ENCODE assay signal across 7 cellular contexts in genomic region chr1:32199717-32200072, GRCh38. TPM values are rescaled to one million over a fixed set of nuclear protein-coding genes. Genes with fewer than 3 reads are reported as not detected.
A peak's percentile ranks its signal among the peaks of the same experiment; 100 is the strongest.
DNase-seq lines count a peak whose midpoint lies in the region; ATAC-seq and TF ChIP-seq lines count a peak whose summit lies in the region.
"Had no signal": no experiment of that assay in that cellular context is flagged by ENCODE, and none has a peak within 500 bp of the region (broad histone marks: within the 10 kb centered on the region; RNA-seq: fewer than 3 reads in every experiment).

No MANE protein-coding gene starts in this region.

- peak overlapping the region; percentile 85 for H3K4me3 Mint-ChIP-seq in chondrocyte (ENCODE audit: unreplicated experiment)

- H3K4me1 ChIP-seq in parathyroid adenoma, result peaks cover 11% of the 10 kb centered on the region

- no peaks in the 10 kb centered on the region for H3K9me3 ChIP-seq in parathyroid adenoma (ENCODE audit: control insufficient read depth, low read length)

- peaks cover 49% of the 10 kb centered on the region for H3K4me1 Mint-ChIP-seq in chondrocyte (ENCODE audit: low read depth)

- no peaks in the 10 kb centered on the region for H3K27me3 ChIP-seq in parathyroid adenoma (ENCODE audit: control insufficient read depth, insufficient read depth, low read length)

- no peaks in the 10 kb centered on the region for H3K79me2 ChIP-seq in parathyroid adenoma

- H3K4me2 ChIP-seq in parathyroid adenoma (ENCODE audit: low read length), result peak overlapping the region; percentile 91

- TF ChIP-seq CTCF in chondrocyte (IDR thresholded peaks at IDR 0.05) (no peak), parathyroid adenoma (IDR thresholded peaks at IDR 0.05) (no peak)

- H3K27ac ChIP-seq in parathyroid adenoma, result peak overlapping the region; percentile 88

- H3K4me3 ChIP-seq in parathyroid adenoma (ENCODE audit: low read depth, low read length), result peak overlapping the region; percentile 72

- H3K9me3 Mint-ChIP-seq in chondrocyte (ENCODE audit: low read depth), result no peaks in the 10 kb centered on the region

- peak; percentile 54 for DNase-seq in DMS 273 (lab: John Stamatoyannopoulos, UW; ENCODE audit: unreplicated experiment)
- no peak for DNase-seq in DMS 273 treated with DMSO at 0.1 percent for 48 hours (lab: John Stamatoyannopoulos, UW)
- no peak for DNase-seq in chondrocyte (ENCODE audit: low spot score)
- no peak for DNase-seq in hippocampal formation (lab: John Stamatoyannopoulos, UW)

- H3K27me3 Mint-ChIP-seq in chondrocyte (ENCODE audit: low read depth), result no peaks in the 10 kb centered on the region

- H3K9ac ChIP-seq in parathyroid adenoma, result no peak overlapping the region

- no peaks in the 10 kb centered on the region for H3K36me3 ChIP-seq in parathyroid adenoma (ENCODE audit: control insufficient read depth, insufficient read depth, low read length)

- peak overlapping the region; percentile 88 for H2AFZ ChIP-seq in parathyroid adenoma

- no peak for ATAC-seq in HG02884 (IDR thresholded peaks at IDR 0.05; ENCODE audit: unreplicated experiment)

- peaks cover 22% of the 10 kb centered on the region for H3K36me3 Mint-ChIP-seq in chondrocyte (ENCODE audit: low read depth)

- H3K27ac Mint-ChIP-seq in chondrocyte (ENCODE audit: unreplicated experiment), result peak overlapping the region; percentile 93

RNA-seq across cellular contexts. Expression of gene CCDC28B, which starts 0.7 kb away (rescaled TPM):
- 29.7 to 32.9 TPM (median 30.7 TPM) in 3 replicates for total RNA-seq in chondrocyte

RNA-seq across cellular contexts. Expression of gene IQCC, which starts 5.8 kb away (rescaled TPM):
- 1.5 to 3.3 TPM (median 2.0 TPM) in 3 replicates for total RNA-seq in chondrocyte

RNA-seq across cellular contexts. Expression of gene DCDC2B, which starts 9.2 kb away (rescaled TPM):
- total RNA-seq in chondrocyte, result not detected in 3 replicates
- total RNA-seq: dermis microvascular lymphatic vessel endothelial cell had no signal

RNA-seq across cellular contexts. Expression of gene TXLNA, which starts 20.2 kb away (rescaled TPM):
- 78.3 to 86.7 TPM (median 84.3 TPM) in 3 replicates for total RNA-seq in chondrocyte

RNA-seq across cellular contexts. Expression of gene TMEM234, which starts 22.5 kb away (rescaled TPM):
- 20.8 to 23.9 TPM (median 22.8 TPM) in 3 replicates for total RNA-seq in chondrocyte
